Comparison of ENCODE assay signal across 32 cellular contexts in the genomic region with DNA sequence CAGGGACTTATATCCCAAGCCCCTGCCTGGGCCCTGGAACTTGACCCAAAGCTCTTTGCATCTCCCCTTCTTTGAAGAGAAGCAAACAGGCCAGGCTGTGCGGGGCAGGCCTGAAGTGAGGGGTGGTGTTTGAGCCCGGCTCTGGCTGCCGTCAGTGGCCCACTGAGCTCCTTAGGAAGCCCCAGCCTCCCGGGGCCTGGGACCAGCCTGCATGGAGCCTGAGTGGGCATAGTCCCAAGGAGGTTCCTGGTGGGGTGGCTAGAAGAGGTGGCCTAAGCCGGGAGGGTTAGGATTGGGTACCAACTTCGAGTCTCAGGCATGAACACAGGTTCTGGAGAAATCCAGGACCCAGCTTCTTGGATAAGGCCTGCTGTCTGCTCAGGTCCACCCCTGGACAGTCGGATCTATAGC. TPM values are rescaled to one million over a fixed set of nuclear protein-coding genes. Genes with fewer than 3 reads are reported as not detected.
A peak's percentile ranks its signal among the peaks of the same experiment; 100 is the strongest.
DNase-seq lines count a peak whose midpoint lies in the region; ATAC-seq and TF ChIP-seq lines count a peak whose summit lies in the region.
"Had no signal": no experiment of that assay in that cellular context is flagged by ENCODE, and none has a peak within 500 bp of the region (broad histone marks: within the 10 kb centered on the region; RNA-seq: fewer than 3 reads in every experiment).

No MANE protein-coding gene starts in this region.

- no peaks in the 10 kb centered on the region for H3K36me3 Mint-ChIP-seq in activated naive CD4-positive, alpha-beta T cell treated with anti-CD3 and anti-CD28 coated beads, Interleukin-2, amount 10 ng/mL, durations not matched to agents 7 days and 5 days
- no peaks in the 10 kb centered on the region for H3K36me3 Mint-ChIP-seq in activated naive CD4-positive, alpha-beta T cell treated with anti-CD3 and anti-CD28 coated beads for 36 hours (ENCODE audit: low read depth)

- CTCF ChIA-PET in activated naive CD4-positive, alpha-beta T cell treated with anti-CD3 and anti-CD28 coated beads, Interleukin-2, amount 10 ng/mL, durations not matched to agents 7 days and 5 days (lab: Charles Lee): interaction anchor here (0.6 to 3.1 kb wide), 5 partner anchors 134 to 219 kb away, joined by 3 to 15 read pairs (median 4); no protein-coding TSS in a partner anchor
- CTCF ChIA-PET in activated naive CD4-positive, alpha-beta T cell treated with anti-CD3 and anti-CD28 coated beads for 36 hours (lab: Charles Lee): no interaction called here
- CTCF ChIA-PET in IMR-90 (lab: Yijun Ruan, JAX): interaction anchor here (1.9 kb wide), 1 partner anchor 188 kb away, joined by 6 read pairs; no protein-coding TSS in a partner anchor

- TF ChIP-seq EP300 in sigmoid colon (IDR thresholded peaks at IDR 0.05): no peak

- no peak overlapping the region for H2BK15ac ChIP-seq in IMR-90 (ENCODE audit: low read depth, low read length)

- H2BK120ac ChIP-seq in IMR-90 (ENCODE audit: low read depth, low read length): no peak overlapping the region

- in situ Hi-C loops in IMR-90 (cut with MboI; ENCODE audit: low sequenced_read_pairs): loop anchor here (25.0 kb wide), 1 partner anchor 655 kb away; no protein-coding TSS in a partner anchor

- no peak overlapping the region for H3K18ac ChIP-seq in IMR-90 (ENCODE audit: low read depth, low read length)

- H4K8ac ChIP-seq in IMR-90 (ENCODE audit: low read depth in 2 of 2, low read length in 2 of 2): no peak overlapping the region

- H2AFZ ChIP-seq in IMR-90 (replicated peaks; ENCODE audit: low read length, poor library complexity): peak overlapping the region; percentile 43
- H2AFZ ChIP-seq: GM23338 had no signal

- no peak overlapping the region for H4K91ac ChIP-seq in IMR-90 (ENCODE audit: insufficient read depth, low read depth, low read length)

- DNase-seq in activated naive CD4-positive, alpha-beta T cell treated with anti-CD3 and anti-CD28 coated beads, Interleukin-2, amount 10 ng/mL, durations not matched to agents 7 days and 5 days: peak; percentile 9
- no peak for DNase-seq in activated naive CD4-positive, alpha-beta T cell treated with anti-CD3 and anti-CD28 coated beads for 36 hours
- DNase-seq in IMR-90: no peak
- DNase-seq in islet precursor cell: peak; percentile 50
- DNase-seq in sigmoid colon: peak; percentile 56
- DNase-seq: ACHN; activated gamma-delta T cell; dermis blood vessel endothelial cell; DMS 273 treated with DMSO at 0.1 percent for 48 hours; NCI-H1048; NCI-H1694; occipital lobe; stimulated activated CD4-positive, alpha-beta T cell treated with anti-CD3 and anti-CD28 coated beads, Interleukin-1b, Interleukin-23, amount 100 ng/mL, for 48 hours; stimulated activated naive CD8-positive, alpha-beta T cell treated with anti-CD3 and anti-CD28 coated beads, Interleukin-15, Interleukin-2, amounts not matched to agents 100 U/mL and 50 U/mL, for 24 hours; testis had no signal

- H3K4me3 ChIP-seq in IMR-90 (ENCODE audit: insufficient read depth, low read depth, low read length) (no peak overlapping the region), sigmoid colon (no peak overlapping the region)
- H3K4me3 ChIP-seq: adrenal gland, body of pancreas, GM23338, K562, lung, smooth muscle cell, testis had no signal

- no TSS peak for BruUV-seq in IMR-90 (replicated peaks; lab: Mats Ljungman, UMichigan)

- H3K27me3 Mint-ChIP-seq in activated naive CD4-positive, alpha-beta T cell treated with anti-CD3 and anti-CD28 coated beads, Interleukin-2, amount 10 ng/mL, durations not matched to agents 7 days and 5 days: peaks cover 27% of the 10 kb centered on the region
- no peaks in the 10 kb centered on the region for H3K27me3 Mint-ChIP-seq in activated naive CD4-positive, alpha-beta T cell treated with anti-CD3 and anti-CD28 coated beads for 36 hours (ENCODE audit: low read depth)
- H3K27me3 Mint-ChIP-seq: naive thymus-derived CD8-positive, alpha-beta T cell; T-cell had no signal

- H3K79me1 ChIP-seq in IMR-90 (ENCODE audit: low read depth in 1 of 2, low read length in 2 of 2): no peaks in the 10 kb centered on the region

- H3K9me3 Mint-ChIP-seq in activated naive CD4-positive, alpha-beta T cell treated with anti-CD3 and anti-CD28 coated beads, Interleukin-2, amount 10 ng/mL, durations not matched to agents 7 days and 5 days: no peaks in the 10 kb centered on the region
- H3K9me3 Mint-ChIP-seq in activated naive CD4-positive, alpha-beta T cell treated with anti-CD3 and anti-CD28 coated beads for 36 hours: no peaks in the 10 kb centered on the region
- H3K9me3 Mint-ChIP-seq: endodermal cell; GM23338; naive thymus-derived CD8-positive, alpha-beta T cell; T-cell had no signal

- H3K14ac ChIP-seq in IMR-90 (replicated peaks; ENCODE audit: low read depth, low read length): no peak overlapping the region

- H2AK5ac ChIP-seq in IMR-90 (ENCODE audit: low read depth, low read length): no peak overlapping the region

- no peak overlapping the region for H3K4ac ChIP-seq in IMR-90 (ENCODE audit: low read depth, low read length)

- H3K4me1 Mint-ChIP-seq in activated naive CD4-positive, alpha-beta T cell treated with anti-CD3 and anti-CD28 coated beads, Interleukin-2, amount 10 ng/mL, durations not matched to agents 7 days and 5 days: no peaks in the 10 kb centered on the region
- H3K4me1 Mint-ChIP-seq in activated naive CD4-positive, alpha-beta T cell treated with anti-CD3 and anti-CD28 coated beads for 36 hours (ENCODE audit: low read depth): no peaks in the 10 kb centered on the region
- H3K4me1 Mint-ChIP-seq: endodermal cell; naive thymus-derived CD8-positive, alpha-beta T cell had no signal

- H2BK20ac ChIP-seq in IMR-90 (ENCODE audit: low read depth, low read length): no peak overlapping the region

- H2BK5ac ChIP-seq in IMR-90 (ENCODE audit: low read depth, low read length, poor library complexity, severe bottlenecking): no peak overlapping the region

- H3K36me3 ChIP-seq in IMR-90 (ENCODE audit: control insufficient read depth, insufficient read depth, low read length): no peaks in the 10 kb centered on the region
- no peaks in the 10 kb centered on the region for H3K36me3 ChIP-seq in sigmoid colon
- H3K36me3 ChIP-seq: adrenal gland, BE2C had no signal

- H3K4me3 Mint-ChIP-seq in activated naive CD4-positive, alpha-beta T cell treated with anti-CD3 and anti-CD28 coated beads, Interleukin-2, amount 10 ng/mL, durations not matched to agents 7 days and 5 days: no peak overlapping the region
- no peak overlapping the region for H3K4me3 Mint-ChIP-seq in activated naive CD4-positive, alpha-beta T cell treated with anti-CD3 and anti-CD28 coated beads for 36 hours
- H3K4me3 Mint-ChIP-seq: endodermal cell; GM23338; naive thymus-derived CD8-positive, alpha-beta T cell; T-cell had no signal

- no peak overlapping the region for H3K9ac ChIP-seq in IMR-90 (ENCODE audit: low read depth, low read length)

- no peaks in the 10 kb centered on the region; the same call in 1 of the 2 replicates for H3K9me1 ChIP-seq in IMR-90 (ENCODE audit: insufficient read depth, low read length)

- H3K9me3 ChIP-seq in IMR-90 (ENCODE audit: control insufficient read depth, insufficient read depth, low read length) (no peaks in the 10 kb centered on the region), sigmoid colon (no peaks in the 10 kb centered on the region)
- H3K9me3 ChIP-seq: adrenal gland, BE2C, body of pancreas, testis had no signal

- H4K5ac ChIP-seq in IMR-90 (ENCODE audit: low read depth, low read length): no peak overlapping the region

- dilution Hi-C loops in IMR-90 (cut with HindIII; ENCODE audit: low sequenced_read_pairs, unreplicated experiment): no loop called here

- no peak overlapping the region for H3K56ac ChIP-seq in IMR-90 (ENCODE audit: extremely low read depth, insufficient read depth, low read length)

- H3K27ac ChIP-seq in IMR-90 (ENCODE audit: insufficient read depth, low read length) (no peak overlapping the region), sigmoid colon (no peak overlapping the region)
- H3K27ac ChIP-seq: adrenal gland, body of pancreas, testis had no signal

- no peak overlapping the region for H3K27ac Mint-ChIP-seq in activated naive CD4-positive, alpha-beta T cell treated with anti-CD3 and anti-CD28 coated beads, Interleukin-2, amount 10 ng/mL, durations not matched to agents 7 days and 5 days
- no peak overlapping the region for H3K27ac Mint-ChIP-seq in activated naive CD4-positive, alpha-beta T cell treated with anti-CD3 and anti-CD28 coated beads for 36 hours
- H3K27ac Mint-ChIP-seq: endodermal cell; GM23338; naive thymus-derived CD8-positive, alpha-beta T cell; T-cell had no signal

- H3K4me2 ChIP-seq in IMR-90 (ENCODE audit: low read depth, low read length): no peak overlapping the region
- H3K4me2 ChIP-seq: GM23338 had no signal

- H3K27me3 ChIP-seq in IMR-90 (ENCODE audit: control insufficient read depth, insufficient read depth, low read length): peaks cover 19% of the 10 kb centered on the region; the same call in 1 of the 2 replicates
- no peaks in the 10 kb centered on the region for H3K27me3 ChIP-seq in sigmoid colon
- H3K27me3 ChIP-seq: adrenal gland, BE2C, body of pancreas, testis had no signal

- ATAC-seq in IMR-90 (ENCODE audit: low read depth): no peak
- no peak for ATAC-seq in HG02798 (IDR thresholded peaks at IDR 0.05; ENCODE audit: poor library complexity, unreplicated experiment)
- ATAC-seq in GM19035 (IDR thresholded peaks at IDR 0.05; ENCODE audit: unreplicated experiment): no peak
- ATAC-seq: body of pancreas; K562; naive thymus-derived CD8-positive, alpha-beta T cell; stimulated activated naive CD8-positive, alpha-beta T cell treated with anti-CD3 and anti-CD28 coated beads, Interleukin-15, Interleukin-2, amounts not matched to agents 100 U/mL and 50 U/mL, for 24 hours; T-cell had no signal

- intact Hi-C loops in activated naive CD4-positive, alpha-beta T cell treated with anti-CD3 and anti-CD28 coated beads for 36 hours (cut with micrococcal nuclease): loop anchor here (5.0 kb wide), 1 partner anchor 290 kb away; no protein-coding TSS in a partner anchor
- intact Hi-C loops in IMR-90 (cut with micrococcal nuclease): no loop called here
- intact Hi-C loops in sigmoid colon (cut with DNase I): loop anchor here (5.0 kb wide), 2 partner anchors 140 to 290 kb away; no protein-coding TSS in a partner anchor

- no peak for TF ChIP-seq RAD21 in IMR-90 (IDR thresholded peaks at IDR 0.05; ENCODE audit: low read length)

- TF ChIP-seq POLR2A in IMR-90 (IDR thresholded peaks at IDR 0.05; ENCODE audit: low read depth, low read length) (no peak), sigmoid colon (IDR thresholded peaks at IDR 0.05) (no peak)

- POLR2A ChIA-PET in IMR-90 (lab: Charles Lee; ENCODE audit: unreplicated experiment): no interaction called here

- H2AK9ac ChIP-seq in IMR-90 (replicated peaks; ENCODE audit: low read depth, low read length, poor library complexity): no peak overlapping the region

- peaks cover 3% of the 10 kb centered on the region; the same call in 1 of the 2 replicates for H4K20me1 ChIP-seq in IMR-90 (ENCODE audit: insufficient read depth, low read length)

- WGBS in IMR-90 (ENCODE audit: extremely low coverage in 2 of 2, insufficient read length in 1 of 2), 2 experiments: 80% methylated on average over 4 of the region's 7 CpGs; no CpG with 5 or more reads in 1 of the 2 experiments
- 85 to 91% methylated on average over 7 of the region's 7 CpGs for WGBS in sigmoid colon, 2 donors

- no peak overlapping the region for H3K23ac ChIP-seq in IMR-90 (ENCODE audit: low read depth, low read length)

- no peak for TF ChIP-seq CTCF in IMR-90 (conservative IDR thresholded peaks at IDR 0.05; ENCODE audit: low read depth, low read length)
- TF ChIP-seq CTCF in sigmoid colon (IDR thresholded peaks at IDR 0.05): no peak

- H3K4me1 ChIP-seq in IMR-90 (ENCODE audit: control insufficient read depth, insufficient read depth, low read length): peaks cover 3% of the 10 kb centered on the region; the same call in 1 of the 2 replicates
- no peaks in the 10 kb centered on the region for H3K4me1 ChIP-seq in sigmoid colon
- H3K4me1 ChIP-seq: adrenal gland, BE2C, body of pancreas, testis had no signal

RNA-seq across cellular contexts. Expression of gene TMIE, which starts 6.4 kb away (rescaled TPM):
- 1 to 10 TPM; 1.2 to 1.5 TPM for total RNA-seq in activated naive CD4-positive, alpha-beta T cell treated with anti-CD3 and anti-CD28 coated beads for 36 hours
- not detected in 2 replicates for total RNA-seq in IMR-90 (2012; rRNA removed)
- 0.10 and 0.12 TPM in 2 replicates for polyA plus RNA-seq in IMR-90 (2012; rRNA removed)
- polyA plus RNA-seq in IMR-90 (2012; cell fraction: cytosol; rRNA removed): 0.11 TPM in 1 of 2 replicates, not detected in the other
- 0.08 TPM in 2 replicates for polyA plus RNA-seq in IMR-90 (2012; cell fraction: nucleus; rRNA removed; ENCODE audit: low replicate concordance)
- total RNA-seq in sigmoid colon: 1 to 10 TPM in 2 of 4 donors, under 1 TPM in 1, not detected in 1; 0.81 to 1.8 (median 1.8) TPM
- polyA plus RNA-seq in sigmoid colon: under 1 TPM in 1 of 3 donors, not detected in 2; 0.63 TPM
- total RNA-seq: body of pancreas, K562 had no signal
- polyA plus RNA-seq: K562 had no signal

RNA-seq across cellular contexts. Expression of gene PRSS50, which starts 10.1 kb away (rescaled TPM):
- total RNA-seq in activated naive CD4-positive, alpha-beta T cell treated with anti-CD3 and anti-CD28 coated beads for 36 hours: not detected
- total RNA-seq in IMR-90 (2012; rRNA removed): not detected in 2 replicates
- not detected in 2 replicates for polyA plus RNA-seq in IMR-90 (2012; rRNA removed)
- not detected in 2 replicates for polyA plus RNA-seq in IMR-90 (2012; cell fraction: cytosol; rRNA removed)
- polyA plus RNA-seq in IMR-90 (2012; cell fraction: nucleus; rRNA removed; ENCODE audit: low replicate concordance): 0.09 TPM in 1 of 2 replicates, not detected in the other
- total RNA-seq in sigmoid colon: 1 to 10 TPM in 1 of 4 donors, under 1 TPM in 2, not detected in 1; 0.16 to 1.1 (median 0.81) TPM
- under 1 TPM in 1 of 3 donors, not detected in 2; 0.03 TPM for polyA plus RNA-seq in sigmoid colon
- total RNA-seq: dermis blood vessel endothelial cell; HT-29; K562; mononuclear cell; naive thymus-derived CD8-positive, alpha-beta T cell; NCI-H460; renal cortical epithelial cell; T-cell had no signal
- polyA plus RNA-seq: keratinocyte had no signal

RNA-seq across cellular contexts. Expression of gene ALS2CL, which starts 14.1 kb away (rescaled TPM):
- total RNA-seq in activated naive CD4-positive, alpha-beta T cell treated with anti-CD3 and anti-CD28 coated beads for 36 hours: 1 to 10 TPM; 5.1 TPM
- total RNA-seq in IMR-90 (2012; rRNA removed) (1.4 and 2.2 TPM in 2 replicates), sigmoid colon (10 to 100 TPM in 1 of 4 donors, 1 to 10 TPM in 3; 3.9 to 10.5 (median 4.3) TPM)
- polyA plus RNA-seq in IMR-90 (2012; rRNA removed) (4.6 and 4.8 TPM in 2 replicates), sigmoid colon (10 to 100 TPM in 1 of 3 donors, 1 to 10 TPM in 2; 5.4 to 35.0 (median 6.0) TPM)
- polyA plus RNA-seq in IMR-90 (2012; cell fraction: cytosol; rRNA removed): 0.56 and 1.5 TPM in 2 replicates
- 25.7 and 43.0 TPM in 2 replicates for polyA plus RNA-seq in IMR-90 (2012; cell fraction: nucleus; rRNA removed; ENCODE audit: low replicate concordance)

Comparison
In these comparisons a context has a peak if more than half of its experiments do, and no peak if none do; other contexts are left out.
1. DNase-seq: peak in activated naive CD4-positive, alpha-beta T cell treated with anti-CD3 and anti-CD28 coated beads, Interleukin-2, amount 10 ng/mL, durations not matched to agents 7 days and 5 days (single experiment), islet precursor cell (single experiment) and sigmoid colon (single experiment); none in activated naive CD4-positive, alpha-beta T cell treated with anti-CD3 and anti-CD28 coated beads for 36 hours (single experiment) and IMR-90 (single experiment).